In genomic region chr4:99949034-99949998, GRCh38 we compare ENCODE assay signal across 8 cellular contexts. TPM values are rescaled to one million over a fixed set of nuclear protein-coding genes. Genes with fewer than 3 reads are reported as not detected.
DNase-seq lines count a peak whose midpoint lies in the region; ATAC-seq and TF ChIP-seq lines count a peak whose summit lies in the region.

No MANE protein-coding gene starts in this region.

- H4K20me1 ChIP-seq in GM23338 (replicated peaks; ENCODE audit: insufficient read depth), result peaks cover 15% of the 10 kb centered on the region

- peak overlapping the region; percentile 96 for H3K4me3 ChIP-seq in GM23338
- peak overlapping the region; percentile 96 for H3K4me3 ChIP-seq in fibroblast of the aortic adventitia (ENCODE audit: low read depth, low read length)

- no peak overlapping the region for H3K27ac Mint-ChIP-seq in GM23338
- no peak overlapping the region for H3K27ac Mint-ChIP-seq in activated T-helper 17 cell treated with anti-CD3 and anti-CD28 coated beads, Interleukin-2, amount 50 U/mL, for 72 hours
- no peak overlapping the region for H3K27ac Mint-ChIP-seq in natural killer cell treated with Interleukin-12 subunit alpha and Interleukin-12 subunit beta and Interleukin-15 and Interleukin-18, amount 100 ng/mL, for 72 hours

- H3K27ac ChIP-seq in GM23338 (ENCODE audit: low read depth), result peak overlapping the region; percentile 100

- H3K36me3 ChIP-seq in GM23338 (ENCODE audit: insufficient read depth), result peaks cover 12% of the 10 kb centered on the region

- peak; percentile 74 to 83 for TF ChIP-seq CTCF in GM23338 (conservative IDR thresholded peaks at IDR 0.05; ENCODE audit: low read depth in 2 of 2)
- peak; percentile 73 for TF ChIP-seq CTCF in LNCAP (IDR thresholded peaks at IDR 0.05)
- peak; percentile 94 for TF ChIP-seq CTCF in fibroblast of the aortic adventitia (IDR thresholded peaks at IDR 0.05; ENCODE audit: insufficient read depth, low read length)

- H3F3A ChIP-seq in GM23338 (replicated peaks; ENCODE audit: low read depth), result peaks cover 29% of the 10 kb centered on the region

- peak overlapping the region; percentile 83 for H3K4me2 ChIP-seq in GM23338

- H3K27me3 ChIP-seq in GM23338 (ENCODE audit: insufficient read depth), result no peaks in the 10 kb centered on the region

- H3K36me3 Mint-ChIP-seq in GM23338 (ENCODE audit: low read depth), result peaks cover 5% of the 10 kb centered on the region; the same call in 2 of the 3 replicates
- H3K36me3 Mint-ChIP-seq in activated T-helper 17 cell treated with anti-CD3 and anti-CD28 coated beads, Interleukin-2, amount 50 U/mL, for 72 hours (ENCODE audit: low read depth), result peaks cover 19% of the 10 kb centered on the region
- H3K36me3 Mint-ChIP-seq in natural killer cell treated with Interleukin-12 subunit alpha and Interleukin-12 subunit beta and Interleukin-15 and Interleukin-18, amount 100 ng/mL, for 72 hours, result peaks cover 12% of the 10 kb centered on the region

- H2AFZ ChIP-seq in GM23338, result no peak overlapping the region

- peaks cover 34% of the 10 kb centered on the region for H3K4me1 ChIP-seq in GM23338 (ENCODE audit: insufficient read depth)

- H3K79me2 ChIP-seq in GM23338 (replicated peaks; ENCODE audit: insufficient read depth), result peaks cover 43% of the 10 kb centered on the region

- no peaks in the 10 kb centered on the region for H3K9me2 ChIP-seq in GM23338 (ENCODE audit: insufficient read depth)

- peak; percentile 27 for ATAC-seq in GM23338
- peak; percentile 54 for ATAC-seq in activated T-helper 17 cell treated with anti-CD3 and anti-CD28 coated beads, Interleukin-2, amount 50 U/mL, for 72 hours (replicated peaks)
- ATAC-seq in natural killer cell treated with Interleukin-12 subunit alpha and Interleukin-12 subunit beta and Interleukin-15 and Interleukin-18, amount 100 ng/mL, for 72 hours, result peak; percentile 20 to 29

- no peak overlapping the region for H3K4me3 Mint-ChIP-seq in GM23338
- H3K4me3 Mint-ChIP-seq in activated T-helper 17 cell treated with anti-CD3 and anti-CD28 coated beads, Interleukin-2, amount 50 U/mL, for 72 hours, result no peak overlapping the region
- H3K4me3 Mint-ChIP-seq in natural killer cell treated with Interleukin-12 subunit alpha and Interleukin-12 subunit beta and Interleukin-15 and Interleukin-18, amount 100 ng/mL, for 72 hours, result no peak overlapping the region

- no peaks in the 10 kb centered on the region for H3K9me3 Mint-ChIP-seq in GM23338
- H3K9me3 Mint-ChIP-seq in activated T-helper 17 cell treated with anti-CD3 and anti-CD28 coated beads, Interleukin-2, amount 50 U/mL, for 72 hours, result no peaks in the 10 kb centered on the region
- no peaks in the 10 kb centered on the region for H3K9me3 Mint-ChIP-seq in natural killer cell treated with Interleukin-12 subunit alpha and Interleukin-12 subunit beta and Interleukin-15 and Interleukin-18, amount 100 ng/mL, for 72 hours

- DNase-seq in Daoy (ENCODE audit: low read depth), result peak; percentile 84
- DNase-seq in GM23338 (ENCODE audit: low spot score), result peak; percentile 98
- peak; percentile 95 for DNase-seq in RKO (ENCODE audit: low spot score)
- peak; percentile 96 for DNase-seq in fibroblast of the aortic adventitia (ENCODE audit: low read depth)
- DNase-seq in natural killer cell treated with Interleukin-12 subunit alpha and Interleukin-12 subunit beta and Interleukin-15 and Interleukin-18, amount 100 ng/mL, for 72 hours (ENCODE audit: low spot score), result peak; percentile 89
- peak; percentile 74 to 90 (median 85) for DNase-seq in stimulated activated naive CD4-positive, alpha-beta T cell (lab: John Stamatoyannopoulos, UW)

- H3K4me1 Mint-ChIP-seq in GM23338, result peaks cover 24% of the 10 kb centered on the region
- H3K4me1 Mint-ChIP-seq in activated T-helper 17 cell treated with anti-CD3 and anti-CD28 coated beads, Interleukin-2, amount 50 U/mL, for 72 hours, result peaks cover 17% of the 10 kb centered on the region
- H3K4me1 Mint-ChIP-seq in natural killer cell treated with Interleukin-12 subunit alpha and Interleukin-12 subunit beta and Interleukin-15 and Interleukin-18, amount 100 ng/mL, for 72 hours (ENCODE audit: low read depth in 2 of 2), result peaks cover 23 to 27% of the 10 kb centered on the region in 2 donors

- peaks cover 12% of the 10 kb centered on the region for H3K27me3 Mint-ChIP-seq in GM23338 (ENCODE audit: insufficient read depth, low read depth, poor library complexity)
- no peaks in the 10 kb centered on the region for H3K27me3 Mint-ChIP-seq in activated T-helper 17 cell treated with anti-CD3 and anti-CD28 coated beads, Interleukin-2, amount 50 U/mL, for 72 hours
- H3K27me3 Mint-ChIP-seq in natural killer cell treated with Interleukin-12 subunit alpha and Interleukin-12 subunit beta and Interleukin-15 and Interleukin-18, amount 100 ng/mL, for 72 hours, result no peaks in the 10 kb centered on the region

TF ChIP-seq in GM23338, 12 proteins besides CTCF, POLR2A, EP300 and RAD21 (continues in another document):
- TF ChIP-seq ZNF331 (CRISPR knock-in tag; IDR thresholded peaks at IDR 0.05; ENCODE audit: low read depth) (no peak), JUNB (IDR thresholded peaks at IDR 0.05; ENCODE audit: unreplicated experiment) (no peak), POLR2AphosphoS5 (IDR thresholded peaks at IDR 0.05; ENCODE audit: low read depth) (peak; percentile 84), ETS1 (IDR thresholded peaks at IDR 0.05) (no peak)

RNA-seq across cellular contexts. Expression of gene H2AZ1, which starts 0.8 kb away (rescaled TPM):
- total RNA-seq in Daoy (2014; rRNA removed; shearing (Covaris generic)), result 529 and 589 TPM in 2 replicates
- total RNA-seq in GM23338 (2014; rRNA removed; shearing (Covaris generic)), result 585 and 802 TPM in 2 replicates
- polyA plus RNA-seq in GM23338 (2016; fragmentation: Nextera tagmentation; extraction: Ambion mirVana), result 1,933 and 1,942 TPM in 2 replicates
- 100 to 1,000 TPM; 519 to 844 TPM for total RNA-seq in activated T-helper 17 cell treated with anti-CD3 and anti-CD28 coated beads, Interleukin-2, amount 50 U/mL, for 72 hours
- 42.3 and 385 TPM in 2 replicates for total RNA-seq in fibroblast of the aortic adventitia (ENCODE audit: low replicate concordance)
- total RNA-seq in natural killer cell treated with Interleukin-12 subunit alpha and Interleukin-12 subunit beta and Interleukin-15 and Interleukin-18, amount 100 ng/mL, for 72 hours, result 100 to 1,000 TPM; 429 to 580 TPM

RNA-seq across cellular contexts. Expression of gene DNAJB14, which starts 2.9 kb away (rescaled TPM):
- 13.5 and 25.5 TPM in 2 replicates for total RNA-seq in Daoy (2014; rRNA removed; shearing (Covaris generic))
- 24.9 and 26.7 TPM in 2 replicates for total RNA-seq in GM23338 (2014; rRNA removed; shearing (Covaris generic))
- 27.3 and 29.3 TPM in 2 replicates for polyA plus RNA-seq in GM23338 (2016; fragmentation: Nextera tagmentation; extraction: Ambion mirVana)
- 10 to 100 TPM; 43.4 to 45.1 TPM for total RNA-seq in activated T-helper 17 cell treated with anti-CD3 and anti-CD28 coated beads, Interleukin-2, amount 50 U/mL, for 72 hours
- total RNA-seq in fibroblast of the aortic adventitia (ENCODE audit: low replicate concordance), result 36.8 and 49.1 TPM in 2 replicates
- 10 to 100 TPM; 51.4 to 70.3 TPM for total RNA-seq in natural killer cell treated with Interleukin-12 subunit alpha and Interleukin-12 subunit beta and Interleukin-15 and Interleukin-18, amount 100 ng/mL, for 72 hours

RNA-seq across cellular contexts. Expression of gene LAMTOR3, which starts 55.1 kb away (rescaled TPM):
- 18.9 and 25.6 TPM in 2 replicates for total RNA-seq in Daoy (2014; rRNA removed; shearing (Covaris generic))
- total RNA-seq in GM23338 (2014; rRNA removed; shearing (Covaris generic)), result 36.7 and 40.8 TPM in 2 replicates
- 60.7 and 64.5 TPM in 2 replicates for polyA plus RNA-seq in GM23338 (2016; fragmentation: Nextera tagmentation; extraction: Ambion mirVana)
- 10 to 100 TPM; 31.6 to 31.9 TPM for total RNA-seq in activated T-helper 17 cell treated with anti-CD3 and anti-CD28 coated beads, Interleukin-2, amount 50 U/mL, for 72 hours
- total RNA-seq in fibroblast of the aortic adventitia (ENCODE audit: low replicate concordance), result 11.5 and 69.9 TPM in 2 replicates
- total RNA-seq in natural killer cell treated with Interleukin-12 subunit alpha and Interleukin-12 subunit beta and Interleukin-15 and Interleukin-18, amount 100 ng/mL, for 72 hours, result 10 to 100 TPM; 13.9 to 32.3 TPM

Comparison
In these comparisons a context has a peak if more than half of its experiments do, and no peak if none do; other contexts are left out.
1. Peak in every context shown above with its lines: DNase-seq, ATAC-seq, H3K4me3 ChIP-seq and H3K27ac ChIP-seq.